ENCODE assay signal across 19 cellular contexts in the genomic region with DNA sequence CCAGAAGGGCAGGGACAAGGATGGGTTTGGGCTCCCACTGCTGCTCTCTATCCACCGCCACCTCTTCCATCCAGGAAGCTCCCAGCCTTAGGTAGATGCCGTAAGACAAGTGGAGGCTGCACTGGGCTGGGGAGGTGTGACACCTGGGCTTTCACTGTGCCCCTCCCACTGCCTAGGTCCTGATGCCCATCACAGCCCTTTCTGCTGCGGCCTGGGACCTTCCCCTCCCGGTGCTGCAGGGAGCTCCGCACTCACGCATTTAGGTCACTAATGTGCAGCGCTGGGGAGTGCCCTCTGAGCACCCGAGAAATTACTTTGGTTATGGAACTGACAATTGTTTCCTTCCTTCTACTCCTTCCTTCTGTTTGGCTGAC. TPM values are rescaled to one million over a fixed set of nuclear protein-coding genes. Genes with fewer than 3 reads are reported as not detected.
"Had no signal": no experiment of that assay in that cellular context is flagged by ENCODE, and none has a peak within 500 bp of the region (broad histone marks: within the 10 kb centered on the region; RNA-seq: fewer than 3 reads in every experiment).

No MANE protein-coding gene starts in this region.

- H3K27ac ChIP-seq: prostate gland, right lobe of liver, SJSA1, thoracic aorta, VCaP had no signal

- H3K27me3 ChIP-seq: body of pancreas, right lobe of liver, SJSA1, upper lobe of left lung had no signal

- DNase-seq: activated CD4-positive, alpha-beta T cell treated with anti-CD3 and anti-CD28 coated beads, Interleukin-2, amount 50 U/mL, for 48 hours; activated naive CD4-positive, alpha-beta T cell treated with anti-CD3 and anti-CD28 coated beads for 36 hours; activated T-cell treated with anti-CD3 and anti-CD28 coated beads, Interleukin-2, amount 50 U/mL, for 24 hours; body of pancreas; cortex of kidney; lower lobe of right lung; stimulated activated CD4-positive, alpha-beta T cell treated with anti-CD3 and anti-CD28 coated beads, Interleukin-4, amount 100 ng/mL, for 4 hours; T-helper 2 cell had no signal

- H3K4me1 ChIP-seq: prostate gland, right lobe of liver had no signal

- ATAC-seq: body of pancreas had no signal

- H3K9me3 ChIP-seq: body of pancreas, lower lobe of right lung, prostate gland, right lobe of liver, SJSA1, thoracic aorta, upper lobe of left lung had no signal

- H3K4me3 ChIP-seq: body of pancreas, prostate gland, right lobe of liver, SJSA1, thoracic aorta had no signal

- H3K36me3 ChIP-seq: lower lobe of right lung, prostate gland, right lobe of liver, SJSA1, thoracic aorta, upper lobe of left lung had no signal

RNA-seq across cellular contexts. Expression of a gene that starts 0.8 kb away (rescaled TPM):
- total RNA-seq: activated naive CD4-positive, alpha-beta T cell treated with anti-CD3 and anti-CD28 coated beads for 36 hours; activated T-helper 2 cell treated with anti-CD3 and anti-CD28 coated beads, Interferon-gamma antibody, Interleukin-2, Interleukin-4, amounts not matched to agents 10 μg/mL and 5 μg/mL and 100 μg/mL, durations not matched to agents 14 hours and 24 hours and 36 hours; mesothelial cell of epicardium had no signal

RNA-seq across cellular contexts. Expression of a gene that starts 33.9 kb away (rescaled TPM):
- total RNA-seq: activated naive CD4-positive, alpha-beta T cell treated with anti-CD3 and anti-CD28 coated beads for 36 hours; activated T-helper 2 cell treated with anti-CD3 and anti-CD28 coated beads, Interferon-gamma antibody, Interleukin-2, Interleukin-4, amounts not matched to agents 10 μg/mL and 5 μg/mL and 100 μg/mL, durations not matched to agents 14 hours and 24 hours and 36 hours; body of pancreas; frontal cortex; lower lobe of right lung; mesothelial cell of epicardium; omental fat pad; SJSA1; thoracic aorta; upper lobe of left lung had no signal
- polyA plus RNA-seq: esophagus had no signal

RNA-seq across cellular contexts. Expression of a gene that starts 56.8 kb away (rescaled TPM):
- total RNA-seq: mesothelial cell of epicardium had no signal
